ENCODE assay signal across 15 cellular contexts in the genomic region with DNA sequence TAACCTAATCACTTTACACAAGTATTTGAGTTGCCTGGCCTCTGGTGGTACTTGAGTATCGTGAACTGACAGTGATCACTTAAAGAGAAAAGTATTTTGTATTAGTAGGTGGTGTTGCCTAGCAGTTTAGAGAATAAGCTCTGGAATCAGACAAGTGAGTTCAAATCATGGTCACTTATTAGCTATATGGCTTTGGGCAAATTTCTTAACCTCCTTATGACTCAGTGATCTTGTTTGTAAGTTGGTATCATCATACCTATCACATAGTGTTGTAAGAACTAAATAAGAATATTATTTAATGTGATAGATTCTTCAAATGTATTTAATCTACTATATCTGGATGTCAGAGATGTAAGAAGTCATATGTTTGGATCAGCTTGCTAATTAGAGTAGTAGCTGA.
DNase-seq lines count a peak whose midpoint lies in the region; TF ChIP-seq lines count a peak whose summit lies in the region.
"Had no signal": no experiment of that assay in that cellular context is flagged by ENCODE, and none has a peak within 500 bp of the region (broad histone marks: within the 10 kb centered on the region; RNA-seq: fewer than 3 reads in every experiment).

No MANE protein-coding gene starts in this region.

- TF ChIP-seq POLR2A in breast epithelium (IDR thresholded peaks at IDR 0.05) (no peak), vagina (IDR thresholded peaks at IDR 0.05) (no peak)

- H2AFZ ChIP-seq in trophoblast cell (ENCODE audit: insufficient read depth, low read length, poor library complexity): no peak overlapping the region

- peaks cover 14% of the 10 kb centered on the region for H3K27me3 Mint-ChIP-seq in MCF 10A (ENCODE audit: insufficient read depth, unreplicated experiment)
- H3K27me3 Mint-ChIP-seq: CD8-positive, alpha-beta memory T cell had no signal

- no peaks in the 10 kb centered on the region for H3K9me3 Mint-ChIP-seq in MCF 10A (ENCODE audit: unreplicated experiment)
- H3K9me3 Mint-ChIP-seq: H9 had no signal

- H4K91ac ChIP-seq in trophoblast cell (ENCODE audit: low read depth, low read length): no peak overlapping the region

- H4K12ac ChIP-seq in trophoblast cell (ENCODE audit: low read depth, low read length): no peak overlapping the region

- no peak overlapping the region for H3K14ac ChIP-seq in trophoblast cell (ENCODE audit: low read length)

- POLR2A ChIA-PET in MCF 10A (lab: Yijun Ruan, JAX): no interaction called here

- H3K4me2 ChIP-seq in trophoblast cell (ENCODE audit: low read length): no peak overlapping the region
- H3K4me2 ChIP-seq: BLaER1 had no signal

- no peak overlapping the region for H3K4me3 Mint-ChIP-seq in MCF 10A (ENCODE audit: unreplicated experiment)
- H3K4me3 Mint-ChIP-seq: CD8-positive, alpha-beta memory T cell; H9 had no signal

- H3K27ac ChIP-seq in breast epithelium (no peak overlapping the region), trophoblast cell (ENCODE audit: low read depth, low read length) (no peak overlapping the region), vagina (no peak overlapping the region)
- H3K27ac ChIP-seq: BLaER1 had no signal

- no peak overlapping the region for H3K4ac ChIP-seq in trophoblast cell (ENCODE audit: low read depth, low read length)

- no peaks in the 10 kb centered on the region for H3K36me3 ChIP-seq in breast epithelium
- no peaks in the 10 kb centered on the region for H3K36me3 ChIP-seq in trophoblast cell (ENCODE audit: control insufficient read depth in 1 of 2, insufficient read depth in 2 of 2, low read length in 2 of 2)
- H3K36me3 ChIP-seq in vagina: no peaks in the 10 kb centered on the region
- H3K36me3 ChIP-seq: BLaER1 had no signal

- no peak overlapping the region for H2BK5ac ChIP-seq in trophoblast cell (ENCODE audit: low read depth, low read length, poor library complexity)

- no TSS peak for BruUV-seq in MCF 10A (replicated peaks; lab: Mats Ljungman, UMichigan)

- H2BK12ac ChIP-seq in trophoblast cell (ENCODE audit: low read length): no peak overlapping the region

- no peak overlapping the region for H3K23ac ChIP-seq in trophoblast cell (ENCODE audit: low read length)

- CTCF ChIA-PET in MCF 10A (lab: Yijun Ruan, JAX): interaction anchor here (0.8 to 3.9 kb wide), 3 partner anchors 315 to 443 kb away, joined by 3 to 36 read pairs (median 3); no protein-coding TSS in a partner anchor

- H3K36me3 Mint-ChIP-seq in MCF 10A (ENCODE audit: insufficient read depth, unreplicated experiment): no peaks in the 10 kb centered on the region
- H3K36me3 Mint-ChIP-seq: CD8-positive, alpha-beta memory T cell had no signal

- no peak overlapping the region for H3K27ac Mint-ChIP-seq in MCF 10A (ENCODE audit: low read depth, unreplicated experiment)
- H3K27ac Mint-ChIP-seq: CD8-positive, alpha-beta memory T cell had no signal

- WGBS in trophoblast cell (ENCODE audit: extremely low coverage, insufficient coverage, insufficient read length): no CpG with 5 or more reads among the region's 1 CpG

- no peaks in the 10 kb centered on the region for H3K79me1 ChIP-seq in trophoblast cell (ENCODE audit: low read length)

- intact Hi-C loops in MCF 10A (cut with micrococcal nuclease) (loop anchor here (10.0 kb wide), 1 partner anchor 350 kb away; a partner anchor contains a TSS), breast epithelium (cut with DNase I; ENCODE audit: low total_unique reads) (no loop called here), vagina (cut with DNase I) (loop anchor here (10.0 kb wide), 1 partner anchor 320 kb away; no protein-coding TSS in a partner anchor)

- peaks cover 4% of the 10 kb centered on the region for H3K4me1 Mint-ChIP-seq in MCF 10A (ENCODE audit: insufficient read depth, unreplicated experiment)
- H3K4me1 Mint-ChIP-seq: CD8-positive, alpha-beta memory T cell had no signal

- H2BK120ac ChIP-seq in trophoblast cell (ENCODE audit: insufficient read depth, low read length, poor library complexity): no peak overlapping the region

- H3K9ac ChIP-seq in trophoblast cell (ENCODE audit: low read length): no peak overlapping the region
- H3K9ac ChIP-seq: BLaER1 had no signal

- peak; percentile 26 for DNase-seq in MCF 10A (ENCODE audit: unreplicated experiment)
- DNase-seq in breast epithelium (ENCODE audit: low spot score in 2 of 2): no peak
- DNase-seq in epithelial cell of esophagus (ENCODE audit: low read depth): peak; percentile 67
- DNase-seq in trophoblast cell: peak; percentile 18 to 78
- no peak for DNase-seq in vagina (ENCODE audit: extremely low spot score in 2 of 2)
- no peak for DNase-seq in retina
- no peak for DNase-seq in mucosa of gallbladder (ENCODE audit: low spot score)
- DNase-seq: 8988T; AML-193; CD8-positive, alpha-beta memory T cell; DMS53; GF-D8; GOT3; H9 had no signal

- no peaks in the 10 kb centered on the region for H3K4me1 ChIP-seq in breast epithelium
- H3K4me1 ChIP-seq in trophoblast cell (ENCODE audit: control insufficient read depth in 1 of 2, insufficient read depth in 2 of 2, low read length in 2 of 2): no peaks in the 10 kb centered on the region
- no peaks in the 10 kb centered on the region for H3K4me1 ChIP-seq in vagina
- H3K4me1 ChIP-seq: BLaER1 had no signal

- no peaks in the 10 kb centered on the region for H3K79me2 ChIP-seq in trophoblast cell (ENCODE audit: control insufficient read depth, insufficient read depth, low read length, poor library complexity)

- H3K27me3 ChIP-seq in breast epithelium: no peaks in the 10 kb centered on the region
- no peaks in the 10 kb centered on the region for H3K27me3 ChIP-seq in trophoblast cell (ENCODE audit: insufficient read depth, low read length)
- H3K27me3 ChIP-seq in vagina: no peaks in the 10 kb centered on the region
- H3K27me3 ChIP-seq: BLaER1 had no signal

- no peak overlapping the region for H3K4me3 ChIP-seq in breast epithelium
- H3K4me3 ChIP-seq in epithelial cell of esophagus (ENCODE audit: low read length): no peak overlapping the region
- H3K4me3 ChIP-seq in trophoblast cell (ENCODE audit: low read depth, low read length): no peak overlapping the region
- H3K4me3 ChIP-seq in vagina: no peak overlapping the region
- H3K4me3 ChIP-seq: BLaER1 had no signal

- TF ChIP-seq CTCF in MCF 10A (IDR thresholded peaks at IDR 0.05; ENCODE audit: unreplicated experiment): no peak
- TF ChIP-seq CTCF in breast epithelium (IDR thresholded peaks at IDR 0.05): no peak
- no peak for TF ChIP-seq CTCF in epithelial cell of esophagus (IDR thresholded peaks at IDR 0.05; ENCODE audit: insufficient read depth, low read depth, low read length, missing control alignments)
- TF ChIP-seq CTCF in vagina (IDR thresholded peaks at IDR 0.05): no peak

- no peaks in the 10 kb centered on the region for H3K9me3 ChIP-seq in breast epithelium
- no peaks in the 10 kb centered on the region for H3K9me3 ChIP-seq in trophoblast cell (ENCODE audit: insufficient read depth, low read depth, low read length)
- no peaks in the 10 kb centered on the region for H3K9me3 ChIP-seq in vagina
- H3K9me3 ChIP-seq: BLaER1 had no signal

- H4K8ac ChIP-seq in trophoblast cell (ENCODE audit: low read depth, low read length): no peak overlapping the region

- H3K18ac ChIP-seq in trophoblast cell (ENCODE audit: low read length): no peak overlapping the region

- H2AK5ac ChIP-seq in trophoblast cell (ENCODE audit: low read length): no peak overlapping the region

Comparison
In these comparisons a context has a peak if more than half of its experiments do, and no peak if none do; other contexts are left out.
1. DNase-seq: peak in MCF 10A (single experiment), epithelial cell of esophagus (single experiment) and trophoblast cell (2 of 2); none in breast epithelium (0 of 2), vagina (0 of 2), retina (single experiment) and mucosa of gallbladder (single experiment).